Comparison of ENCODE assay signal across 8 cellular contexts in genomic region chr7:519429-519973, GRCh38. TPM values are rescaled to one million over a fixed set of nuclear protein-coding genes. Genes with fewer than 3 reads are reported as not detected.
A peak's percentile ranks its signal among the peaks of the same experiment; 100 is the strongest.
DNase-seq lines count a peak whose midpoint lies in the region; ATAC-seq lines count a peak whose summit lies in the region.

PDGFA (minus strand) TSS chr7:519846; CDS start chr7:519001, 845 bp downstream.

- DNase-seq in NCI-H82 (lab: John Stamatoyannopoulos, UW) = peak; percentile 19
- no peak for DNase-seq in NCI-H82 treated with DMSO at 0.1 percent for 48 hours (lab: John Stamatoyannopoulos, UW; ENCODE audit: unreplicated experiment)
- DNase-seq in NCI-H2196 (lab: John Stamatoyannopoulos, UW; ENCODE audit: unreplicated experiment) = peak; percentile 68
- peak; percentile 74 for DNase-seq in astrocyte of the hippocampus (ENCODE audit: low read depth, low spot score)
- peak; percentile 63 for DNase-seq in hepatic stellate cell (ENCODE audit: low spot score)
- no peak for DNase-seq in renal cortical epithelial cell (ENCODE audit: low read depth)
- no peak for DNase-seq in HuH-7.5 (ENCODE audit: low spot score)

- no peak for ATAC-seq in HG03521 (IDR thresholded peaks at IDR 0.05; ENCODE audit: unreplicated experiment)

RNA-seq across cellular contexts. Expression of gene PDGFA, which starts in this region (rescaled TPM):
- total RNA-seq in renal cortical epithelial cell = 33.5 and 54.3 TPM in 2 replicates

Comparison
In these comparisons a context has a peak if more than half of its experiments do, and no peak if none do; other contexts are left out.
1. DNase-seq: peak in NCI-H82 (single experiment), NCI-H2196 (single experiment), astrocyte of the hippocampus (single experiment) and hepatic stellate cell (single experiment); none in NCI-H82 treated with DMSO at 0.1 percent for 48 hours (single experiment), renal cortical epithelial cell (single experiment) and HuH-7.5 (single experiment).